In the genomic region with DNA sequence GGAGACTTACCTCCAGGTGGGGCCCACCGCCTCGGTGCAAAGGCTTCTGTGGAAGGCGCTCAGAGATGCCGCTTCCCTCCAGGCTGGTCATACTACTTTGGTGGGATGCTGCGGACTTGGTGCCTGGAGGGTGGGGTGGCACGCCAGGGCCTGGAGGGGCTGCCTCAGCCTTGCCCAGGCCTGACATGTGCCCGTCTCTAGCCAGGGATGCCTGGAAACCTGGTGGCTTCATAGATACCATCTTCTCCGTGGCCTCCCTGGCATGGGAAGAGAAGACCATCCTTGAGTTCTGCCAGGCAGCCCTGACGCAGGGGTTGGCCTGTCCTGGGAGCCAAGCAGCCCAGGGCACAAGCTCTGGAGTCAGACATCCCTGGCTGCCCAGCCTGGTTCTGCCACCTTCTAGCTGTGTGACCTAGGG, we compare ENCODE assay signal across 28 cellular contexts. TPM values are rescaled to one million over a fixed set of nuclear protein-coding genes. Genes with fewer than 3 reads are reported as not detected.
DNase-seq lines count a peak whose midpoint lies in the region; ATAC-seq and TF ChIP-seq lines count a peak whose summit lies in the region.
"Had no signal": no experiment of that assay in that cellular context is flagged by ENCODE, and none has a peak within 500 bp of the region (broad histone marks: within the 10 kb centered on the region; RNA-seq: fewer than 3 reads in every experiment).

No MANE protein-coding gene starts in this region.

- in situ Hi-C loops in brain microvascular endothelial cell (cut with HindIII; ENCODE audit: low pct_ligation_motif_present, low sequenced_read_pairs) (no loop called here), transverse colon (cut with MboI; ENCODE audit: low pct_ligation_motif_present in 1 of 4, low pct_unique_long_range_greater_than_20kb in 1 of 4, low sequenced_read_pairs in 3 of 4) (no loop called here)

- H3K4me3 ChIP-seq in BLaER1 = no peak overlapping the region
- H3K4me3 ChIP-seq in naive thymus-derived CD4-positive, alpha-beta T cell (ENCODE audit: low read length) = no peak overlapping the region
- H3K4me3 ChIP-seq in coronary artery = no peak overlapping the region
- no peak overlapping the region for H3K4me3 ChIP-seq in brain microvascular endothelial cell (ENCODE audit: low read depth, low read length)
- H3K4me3 ChIP-seq in right atrium auricular region = no peak overlapping the region
- no peak overlapping the region for H3K4me3 ChIP-seq in transverse colon
- H3K4me3 ChIP-seq: dorsolateral prefrontal cortex, neural progenitor cell, psoas muscle, skin epidermis, thoracic aorta had no signal

- H4K20me1 ChIP-seq in BLaER1 = peaks cover 32% of the 10 kb centered on the region; the same call in 1 of the 2 replicates

- TF ChIP-seq CTCF in CD4-positive, alpha-beta T cell (IDR thresholded peaks at IDR 0.05) = no peak
- no peak for TF ChIP-seq CTCF in coronary artery (IDR thresholded peaks at IDR 0.05)
- TF ChIP-seq CTCF in brain microvascular endothelial cell (IDR thresholded peaks at IDR 0.05; ENCODE audit: low read depth, low read length, missing control alignments) = no peak
- TF ChIP-seq CTCF in right atrium auricular region (IDR thresholded peaks at IDR 0.05) = no peak
- no peak for TF ChIP-seq CTCF in transverse colon (IDR thresholded peaks at IDR 0.05)

- H3K9ac ChIP-seq in BLaER1 = no peak overlapping the region
- H3K9ac ChIP-seq: neural progenitor cell had no signal

- peaks cover 97% of the 10 kb centered on the region for H3K36me3 Mint-ChIP-seq in CD4-positive, alpha-beta T cell (ENCODE audit: low read depth)
- peaks cover 74% of the 10 kb centered on the region for H3K36me3 Mint-ChIP-seq in activated T-helper 2 cell treated with anti-CD3 and anti-CD28 coated beads, Interferon-gamma antibody, Interleukin-2, Interleukin-4, amounts not matched to agents 10 μg/mL and 5 μg/mL and 100 μg/mL, durations not matched to agents 14 hours and 24 hours and 36 hours (ENCODE audit: low read depth)
- peaks cover 21 to 56% (median 36%) of the 10 kb centered on the region in 5 donors for H3K36me3 Mint-ChIP-seq in naive thymus-derived CD4-positive, alpha-beta T cell

- CTCF ChIA-PET in CD4-positive, alpha-beta T cell (lab: Charles Lee) = no interaction called here
- CTCF ChIA-PET in naive thymus-derived CD4-positive, alpha-beta T cell (lab: Charles Lee) = interaction anchor here (2.3 kb wide), 1 partner anchor 27 kb away, joined by 13 read pairs; no protein-coding TSS in a partner anchor

- H3K27me3 ChIP-seq in BLaER1 (no peaks in the 10 kb centered on the region), brain microvascular endothelial cell (replicated peaks) (no peaks in the 10 kb centered on the region), right atrium auricular region (no peaks in the 10 kb centered on the region), transverse colon (no peaks in the 10 kb centered on the region)
- H3K27me3 ChIP-seq in CD4-positive, alpha-beta T cell (ENCODE audit: control insufficient read depth, insufficient read depth, low read length) = no peaks in the 10 kb centered on the region
- no peaks in the 10 kb centered on the region for H3K27me3 ChIP-seq in naive thymus-derived CD4-positive, alpha-beta T cell (ENCODE audit: control insufficient read depth in 2 of 2, insufficient read depth in 2 of 2, low read length in 2 of 2)
- H3K27me3 ChIP-seq: dorsolateral prefrontal cortex, neural progenitor cell had no signal

- peaks cover 15% of the 10 kb centered on the region for H3K4me1 ChIP-seq in BLaER1
- H3K4me1 ChIP-seq in naive thymus-derived CD4-positive, alpha-beta T cell (ENCODE audit: control insufficient read depth in 2 of 2, insufficient read depth in 2 of 2, low read length in 2 of 2) = peaks cover 13 to 28% of the 10 kb centered on the region in 2 donors
- no peaks in the 10 kb centered on the region for H3K4me1 ChIP-seq in right atrium auricular region
- H3K4me1 ChIP-seq in transverse colon = no peaks in the 10 kb centered on the region
- H3K4me1 ChIP-seq: neural progenitor cell, psoas muscle had no signal

- no peak for TF ChIP-seq POLR2A in transverse colon (IDR thresholded peaks at IDR 0.05)

- no peaks in the 10 kb centered on the region for H3K27me3 Mint-ChIP-seq in CD4-positive, alpha-beta T cell
- no peaks in the 10 kb centered on the region for H3K27me3 Mint-ChIP-seq in activated T-helper 2 cell treated with anti-CD3 and anti-CD28 coated beads, Interferon-gamma antibody, Interleukin-2, Interleukin-4, amounts not matched to agents 10 μg/mL and 5 μg/mL and 100 μg/mL, durations not matched to agents 14 hours and 24 hours and 36 hours (ENCODE audit: low read depth)
- no peaks in the 10 kb centered on the region for H3K27me3 Mint-ChIP-seq in naive thymus-derived CD4-positive, alpha-beta T cell
- H3K27me3 Mint-ChIP-seq: stimulated activated naive B cell treated with anti-CD40 and anti-IgM and Interleukin-4, amounts not matched to agents 10 μg/mL and 1 μg/mL and 100 μg/mL, for 72 hours had no signal

- ATAC-seq in CD4-positive, alpha-beta T cell (ENCODE audit: poor library complexity) = no peak
- no peak for ATAC-seq in naive thymus-derived CD4-positive, alpha-beta T cell
- ATAC-seq: left lobe of liver; psoas muscle; stimulated activated naive B cell treated with anti-CD40 and anti-IgM and Interleukin-4, amounts not matched to agents 10 μg/mL and 1 μg/mL and 100 μg/mL, for 72 hours had no signal

- H3K4me2 ChIP-seq in BLaER1 = no peak overlapping the region
- H3K4me2 ChIP-seq: neural progenitor cell had no signal

- H3K36me3 ChIP-seq in BLaER1 (peaks cover 97% of the 10 kb centered on the region), brain microvascular endothelial cell (replicated peaks) (peaks cover 61% of the 10 kb centered on the region), right atrium auricular region (peaks cover 83% of the 10 kb centered on the region), transverse colon (peaks cover 0 to 80% (median 38%) of the 10 kb centered on the region in 4 donors)
- H3K36me3 ChIP-seq in naive thymus-derived CD4-positive, alpha-beta T cell (ENCODE audit: control insufficient read depth in 2 of 3, insufficient read depth in 3 of 3, low read length in 3 of 3) = peaks cover 62 to 92% (median 84%) of the 10 kb centered on the region in 3 experiments
- H3K36me3 ChIP-seq: neural progenitor cell had no signal

- TF ChIP-seq EP300 in transverse colon (IDR thresholded peaks at IDR 0.05; ENCODE audit: low read depth) = no peak

- WGBS in transverse colon (ENCODE audit: low coverage in 1 of 2), 2 donors = 97% methylated on average over 9 of the region's 9 CpGs; no CpG with 5 or more reads in 1 of the 2 donors

- intact Hi-C loops in CD4-positive, alpha-beta T cell (cut with DNase I, micrococcal nuclease) = no loop called here
- intact Hi-C loops in activated T-helper 2 cell treated with anti-CD3 and anti-CD28 coated beads, Interferon-gamma antibody, Interleukin-2, Interleukin-4, amounts not matched to agents 10 μg/mL and 5 μg/mL and 100 μg/mL, durations not matched to agents 14 hours and 24 hours and 36 hours (cut with micrococcal nuclease) = no loop called here
- intact Hi-C loops in naive thymus-derived CD4-positive, alpha-beta T cell (cut with micrococcal nuclease) = no loop called here
- intact Hi-C loops in transverse colon (cut with DNase I; ENCODE audit: low total_unique reads) = no loop called here

- H3K9me3 Mint-ChIP-seq in CD4-positive, alpha-beta T cell = no peaks in the 10 kb centered on the region
- no peaks in the 10 kb centered on the region for H3K9me3 Mint-ChIP-seq in activated T-helper 2 cell treated with anti-CD3 and anti-CD28 coated beads, Interferon-gamma antibody, Interleukin-2, Interleukin-4, amounts not matched to agents 10 μg/mL and 5 μg/mL and 100 μg/mL, durations not matched to agents 14 hours and 24 hours and 36 hours
- H3K9me3 Mint-ChIP-seq in naive thymus-derived CD4-positive, alpha-beta T cell = no peaks in the 10 kb centered on the region
- H3K9me3 Mint-ChIP-seq: HFFc6; neural progenitor cell; stimulated activated naive B cell treated with anti-CD40 and anti-IgM and Interleukin-4, amounts not matched to agents 10 μg/mL and 1 μg/mL and 100 μg/mL, for 72 hours; T-helper 2 cell treated with Interferon-gamma antibody and Interleukin-4, amounts not matched to agents 5 μg/mL and 100 μg/mL, for 36 hours had no signal

- H3K27ac ChIP-seq in BLaER1 (0 out of 2 replicates have a peak overlapping the region, but pooled peaks have one; percentile 19), coronary artery (no peak overlapping the region), brain microvascular endothelial cell (no peak overlapping the region), right atrium auricular region (no peak overlapping the region), transverse colon (no peak overlapping the region)
- peak overlapping the region; percentile 42 for H3K27ac ChIP-seq in CD4-positive, alpha-beta T cell (ENCODE audit: low read depth, low read length)
- peak overlapping the region; percentile 49 for H3K27ac ChIP-seq in naive thymus-derived CD4-positive, alpha-beta T cell (ENCODE audit: low read depth, low read length)
- H3K27ac ChIP-seq: dorsolateral prefrontal cortex, neural progenitor cell, psoas muscle, thoracic aorta, WERI-Rb-1 had no signal

- POLR2A ChIA-PET in CD4-positive, alpha-beta T cell (lab: Charles Lee) = interaction anchor here (1.7 kb wide), 1 partner anchor 31 kb away, joined by 7 read pairs; the partner anchor contains the start of gene AKNA
- POLR2A ChIA-PET in naive thymus-derived CD4-positive, alpha-beta T cell (lab: Charles Lee) = interaction anchor here (0.6 to 33.8 kb wide), 2 partner anchors 33 to 570 kb away, joined by 3 to 978 read pairs; partner anchors contain the start of gene AKNA

- peak overlapping the region; percentile 83 for H3K27ac Mint-ChIP-seq in CD4-positive, alpha-beta T cell
- peak overlapping the region; percentile 25 for H3K27ac Mint-ChIP-seq in activated T-helper 2 cell treated with anti-CD3 and anti-CD28 coated beads, Interferon-gamma antibody, Interleukin-2, Interleukin-4, amounts not matched to agents 10 μg/mL and 5 μg/mL and 100 μg/mL, durations not matched to agents 14 hours and 24 hours and 36 hours
- peak overlapping the region in 8 of 9 donors; percentile 3 to 96 (median 88) for H3K27ac Mint-ChIP-seq in naive thymus-derived CD4-positive, alpha-beta T cell
- H3K27ac Mint-ChIP-seq: HFFc6 had no signal

- no peak for DNase-seq in CD4-positive, alpha-beta T cell
- no peak for DNase-seq in activated T-helper 2 cell treated with anti-CD3 and anti-CD28 coated beads, Interferon-gamma antibody, Interleukin-2, Interleukin-4, amounts not matched to agents 10 μg/mL and 5 μg/mL and 100 μg/mL, durations not matched to agents 14 hours and 24 hours and 36 hours (ENCODE audit: low spot score)
- DNase-seq in naive thymus-derived CD4-positive, alpha-beta T cell = no peak
- DNase-seq in coronary artery (ENCODE audit: low spot score) (no peak), brain microvascular endothelial cell (no peak), right atrium auricular region (ENCODE audit: low spot score) (no peak), transverse colon (no peak)
- DNase-seq: activated CD8-positive, alpha-beta memory T cell treated with anti-CD3 and anti-CD28 coated beads for 24 hours; anterior cingulate cortex; caudate nucleus; COR-L47; dorsolateral prefrontal cortex; head of caudate nucleus; HFFc6; Kasumi-1; midbrain; NCI-H1694 treated with DMSO at 0.1 percent for 48 hours; psoas muscle; RPMI8226; stimulated activated CD4-positive, alpha-beta T cell treated with anti-CD3 and anti-CD28 coated beads, Interleukin-2, amount 100 ng/mL, for 24 hours; stimulated activated naive B cell treated with anti-CD40 and anti-IgM and Interleukin-4, amounts not matched to agents 10 μg/mL and 1 μg/mL and 100 μg/mL, for 72 hours; WERI-Rb-1 had no signal

- H3K4me3 Mint-ChIP-seq in CD4-positive, alpha-beta T cell = no peak overlapping the region
- no peak overlapping the region for H3K4me3 Mint-ChIP-seq in activated T-helper 2 cell treated with anti-CD3 and anti-CD28 coated beads, Interferon-gamma antibody, Interleukin-2, Interleukin-4, amounts not matched to agents 10 μg/mL and 5 μg/mL and 100 μg/mL, durations not matched to agents 14 hours and 24 hours and 36 hours (ENCODE audit: low read depth)
- H3K4me3 Mint-ChIP-seq in naive thymus-derived CD4-positive, alpha-beta T cell = peak overlapping the region in 1 of 10 donors; percentile 6
- H3K4me3 Mint-ChIP-seq: HFFc6; neural progenitor cell; stimulated activated naive B cell treated with anti-CD40 and anti-IgM and Interleukin-4, amounts not matched to agents 10 μg/mL and 1 μg/mL and 100 μg/mL, for 72 hours; T-helper 2 cell treated with Interferon-gamma antibody and Interleukin-4, amounts not matched to agents 5 μg/mL and 100 μg/mL, for 36 hours had no signal

- peaks cover 67% of the 10 kb centered on the region for H3K4me1 Mint-ChIP-seq in CD4-positive, alpha-beta T cell (ENCODE audit: low read depth)
- H3K4me1 Mint-ChIP-seq in activated T-helper 2 cell treated with anti-CD3 and anti-CD28 coated beads, Interferon-gamma antibody, Interleukin-2, Interleukin-4, amounts not matched to agents 10 μg/mL and 5 μg/mL and 100 μg/mL, durations not matched to agents 14 hours and 24 hours and 36 hours (ENCODE audit: low read depth) = peaks cover 23% of the 10 kb centered on the region
- H3K4me1 Mint-ChIP-seq in naive thymus-derived CD4-positive, alpha-beta T cell = peaks cover 28 to 68% (median 48%) of the 10 kb centered on the region in 7 donors
- H3K4me1 Mint-ChIP-seq: neural progenitor cell had no signal

- no peaks in the 10 kb centered on the region for H3K9me3 ChIP-seq in BLaER1
- H3K9me3 ChIP-seq in CD4-positive, alpha-beta T cell (ENCODE audit: control insufficient read depth, low read length) = no peaks in the 10 kb centered on the region
- no peaks in the 10 kb centered on the region for H3K9me3 ChIP-seq in naive thymus-derived CD4-positive, alpha-beta T cell (ENCODE audit: control insufficient read depth in 2 of 3, low read length in 3 of 3)
- H3K9me3 ChIP-seq in right atrium auricular region = no peaks in the 10 kb centered on the region
- no peaks in the 10 kb centered on the region for H3K9me3 ChIP-seq in transverse colon
- H3K9me3 ChIP-seq: psoas muscle, thoracic aorta had no signal

RNA-seq across cellular contexts. Expression of gene ORM2, which starts 28.3 kb away (rescaled TPM):
- total RNA-seq in CD4-positive, alpha-beta T cell = not detected
- total RNA-seq in activated T-helper 2 cell treated with anti-CD3 and anti-CD28 coated beads, Interferon-gamma antibody, Interleukin-2, Interleukin-4, amounts not matched to agents 10 μg/mL and 5 μg/mL and 100 μg/mL, durations not matched to agents 14 hours and 24 hours and 36 hours = not detected in 2 replicates
- total RNA-seq in naive thymus-derived CD4-positive, alpha-beta T cell = not detected
- not detected for polyA plus RNA-seq in naive thymus-derived CD4-positive, alpha-beta T cell
- total RNA-seq in right atrium auricular region (not detected), transverse colon (not detected)
- total RNA-seq: HFFc6, psoas muscle, thoracic aorta had no signal

RNA-seq across cellular contexts. Expression of gene AKNA, which starts 29.9 kb away (rescaled TPM):
- total RNA-seq in CD4-positive, alpha-beta T cell = 100 to 1,000 TPM; 247 to 258 TPM
- total RNA-seq in activated T-helper 2 cell treated with anti-CD3 and anti-CD28 coated beads, Interferon-gamma antibody, Interleukin-2, Interleukin-4, amounts not matched to agents 10 μg/mL and 5 μg/mL and 100 μg/mL, durations not matched to agents 14 hours and 24 hours and 36 hours = 152 TPM in 2 replicates
- total RNA-seq in naive thymus-derived CD4-positive, alpha-beta T cell = 100 to 1,000 TPM; 276 to 403 (median 375) TPM
- 10 to 100 TPM; 20.5 to 39.6 TPM for polyA plus RNA-seq in naive thymus-derived CD4-positive, alpha-beta T cell
- 1 to 10 TPM; 3.1 to 7.8 TPM for total RNA-seq in right atrium auricular region
- total RNA-seq in transverse colon = 10 to 100 TPM; 34.8 to 63.2 (median 48.6) TPM

RNA-seq across cellular contexts. Expression of gene ORM1, which starts 35.0 kb away (rescaled TPM):
- total RNA-seq in CD4-positive, alpha-beta T cell = not detected
- total RNA-seq in activated T-helper 2 cell treated with anti-CD3 and anti-CD28 coated beads, Interferon-gamma antibody, Interleukin-2, Interleukin-4, amounts not matched to agents 10 μg/mL and 5 μg/mL and 100 μg/mL, durations not matched to agents 14 hours and 24 hours and 36 hours = not detected in 2 replicates
- under 1 TPM in 1 of 5 experiments, not detected in 4; 0.29 TPM for total RNA-seq in naive thymus-derived CD4-positive, alpha-beta T cell
- polyA plus RNA-seq in naive thymus-derived CD4-positive, alpha-beta T cell = not detected
- total RNA-seq in right atrium auricular region = not detected
- not detected for total RNA-seq in transverse colon
- total RNA-seq: HFFc6, thoracic aorta had no signal

Comparison
In these comparisons a context has a peak if more than half of its experiments do, and no peak if none do; other contexts are left out.
1. H3K27ac ChIP-seq: peak in BLaER1 (single experiment), CD4-positive, alpha-beta T cell (single experiment) and naive thymus-derived CD4-positive, alpha-beta T cell (single experiment); none in coronary artery (0 of 2), brain microvascular endothelial cell (single experiment), right atrium auricular region (0 of 2) and transverse colon (0 of 4).
2. H3K27ac Mint-ChIP-seq: peak in every context shown above with its lines; median percentile 88 in naive thymus-derived CD4-positive, alpha-beta T cell; 83 in CD4-positive, alpha-beta T cell; 25 in activated T-helper 2 cell treated with anti-CD3 and anti-CD28 coated beads, Interferon-gamma antibody, Interleukin-2, Interleukin-4, amounts not matched to agents 10 μg/mL and 5 μg/mL and 100 μg/mL, durations not matched to agents 14 hours and 24 hours and 36 hours.
3. RNA of gene AKNA, which starts 29.9 kb away (total RNA-seq): 276 to 403 TPM in naive thymus-derived CD4-positive, alpha-beta T cell, 247 to 258 TPM in CD4-positive, alpha-beta T cell, 152 TPM in activated T-helper 2 cell treated with anti-CD3 and anti-CD28 coated beads, Interferon-gamma antibody, Interleukin-2, Interleukin-4, amounts not matched to agents 10 μg/mL and 5 μg/mL and 100 μg/mL, durations not matched to agents 14 hours and 24 hours and 36 hours and 34.8 to 63.2 TPM in transverse colon; 3.1 to 7.8 TPM in right atrium auricular region; every median in the first group is over 4 times any median in the second.